In genomic region chr10:125112697-125113494, GRCh38 we compare ENCODE assay signal across 17 cellular contexts. TPM values are rescaled to one million over a fixed set of nuclear protein-coding genes. Genes with fewer than 3 reads are reported as not detected.
DNase-seq lines count a peak whose midpoint lies in the region; ATAC-seq, FAIRE-seq and TF ChIP-seq lines count a peak whose summit lies in the region.
"Had no signal": no experiment of that assay in that cellular context is flagged by ENCODE, and none has a peak within 500 bp of the region (broad histone marks: within the 10 kb centered on the region; RNA-seq: fewer than 3 reads in every experiment).

No MANE protein-coding gene starts in this region.

- H3K36me3 ChIP-seq in HEK293 (ENCODE audit: control insufficient read depth in 2 of 2, insufficient read depth in 1 of 2, low read length in 2 of 2), result peaks cover under 1 to 30% of the 10 kb centered on the region in 2 experiments; a peak in 2 of 3 replicates
- H3K36me3 ChIP-seq in body of pancreas (replicated peaks in 1 of 2; ENCODE audit: insufficient read depth in 1 of 2, low read depth in 2 of 2), result no peaks in the 10 kb centered on the region
- H3K36me3 ChIP-seq in mesenchymal stem cell (ENCODE audit: control insufficient read depth in 1 of 2, insufficient read depth in 2 of 2, low read depth in 1 of 2, low read length in 2 of 2), result peaks cover 25 to 35% of the 10 kb centered on the region in 2 experiments
- peaks cover 0 to 6% of the 10 kb centered on the region in 2 donors for H3K36me3 ChIP-seq in small intestine (ENCODE audit: control insufficient read depth in 2 of 2, insufficient read depth in 2 of 2, low read length in 2 of 2)
- H3K36me3 ChIP-seq in effector memory CD4-positive, alpha-beta T cell (ENCODE audit: control insufficient read depth, insufficient read depth, low read length), result no peaks in the 10 kb centered on the region
- H3K36me3 ChIP-seq: breast epithelium had no signal

- no peak overlapping the region for H3K27ac ChIP-seq in HEK293 (ENCODE audit: extremely low read depth, low read depth, low read length)
- peak overlapping the region; percentile 38 to 96 (median 72) for H3K27ac ChIP-seq in body of pancreas
- no peak overlapping the region for H3K27ac ChIP-seq in mesenchymal stem cell (ENCODE audit: low read length, poor library complexity, severe bottlenecking)
- H3K27ac ChIP-seq in small intestine (ENCODE audit: low read depth in 1 of 2, low read length in 1 of 2), result peak overlapping the region in 1 of 2 donors; percentile 3
- H3K27ac ChIP-seq in effector memory CD4-positive, alpha-beta T cell (ENCODE audit: insufficient read depth, low read length, poor library complexity, severe bottlenecking), result no peak overlapping the region

- 85 to 93% methylated on average over 2 of the region's 2 CpGs for WGBS in body of pancreas, 2 donors
- WGBS in mesenchymal stem cell, result 85% methylated on average over 2 of the region's 2 CpGs
- WGBS in small intestine, 3 donors, result 72 to 81% (median 74%) methylated on average over 2 of the region's 2 CpGs

- no peak overlapping the region for H2BK15ac ChIP-seq in mesenchymal stem cell (ENCODE audit: low read depth, poor library complexity, severe bottlenecking)

- TF ChIP-seq CTCF in HEK293 (tag by site-specific recombination; IDR thresholded peaks at IDR 0.05) (no peak), body of pancreas (IDR thresholded peaks at IDR 0.05) (no peak)

- no peak overlapping the region for H3K18ac ChIP-seq in mesenchymal stem cell (ENCODE audit: low read depth in 1 of 2, low read length in 2 of 2)

- H4K91ac ChIP-seq in mesenchymal stem cell (ENCODE audit: low read length), result no peak overlapping the region

- H2AK5ac ChIP-seq in mesenchymal stem cell (ENCODE audit: low read length, severe bottlenecking), result no peak overlapping the region

- H2AFZ ChIP-seq in mesenchymal stem cell (ENCODE audit: low read depth, low read length), result no peak overlapping the region

- no peak overlapping the region for H2BK120ac ChIP-seq in mesenchymal stem cell (ENCODE audit: low read depth, low read length)

- H3K4me3 ChIP-seq in HEK293 (ENCODE audit: low read depth, low read length) (no peak overlapping the region), body of pancreas (no peak overlapping the region), mesenchymal stem cell (ENCODE audit: insufficient read depth in 1 of 2, low read depth in 1 of 2, low read length in 2 of 2) (no peak overlapping the region), small intestine (ENCODE audit: low read depth in 1 of 2, low read length in 2 of 2) (no peak overlapping the region)
- no peak overlapping the region for H3K4me3 ChIP-seq in effector memory CD4-positive, alpha-beta T cell (ENCODE audit: insufficient read depth, low read depth, low read length, poor library complexity, severe bottlenecking)
- H3K4me3 ChIP-seq: breast epithelium, heart left ventricle had no signal

- H3K9ac ChIP-seq in mesenchymal stem cell (ENCODE audit: low read length), result no peak overlapping the region

- peaks cover 4% of the 10 kb centered on the region; the same call in 1 of the 2 replicates for H3K4me1 ChIP-seq in HEK293 (ENCODE audit: control insufficient read depth, insufficient read depth, low read length)
- peaks cover 68% of the 10 kb centered on the region for H3K4me1 ChIP-seq in body of pancreas
- H3K4me1 ChIP-seq in mesenchymal stem cell (ENCODE audit: control insufficient read depth, insufficient read depth, low read depth, low read length), result peaks cover 10% of the 10 kb centered on the region
- peaks cover 0 to 13% of the 10 kb centered on the region in 2 donors for H3K4me1 ChIP-seq in small intestine (ENCODE audit: control insufficient read depth in 2 of 2, insufficient read depth in 1 of 2, low read depth in 1 of 2, low read length in 1 of 2)
- no peaks in the 10 kb centered on the region for H3K4me1 ChIP-seq in effector memory CD4-positive, alpha-beta T cell (ENCODE audit: control insufficient read depth, insufficient read depth, low read length, poor library complexity, severe bottlenecking)

- CTCF ChIA-PET in HEK293 (lab: Yijun Ruan, JAX), result no interaction called here

- no peak for TF ChIP-seq POLR2A in body of pancreas (IDR thresholded peaks at IDR 0.05)

- H3K27me3 ChIP-seq in body of pancreas, result no peaks in the 10 kb centered on the region
- H3K27me3 ChIP-seq in mesenchymal stem cell (ENCODE audit: control insufficient read depth in 1 of 2, insufficient read depth in 1 of 2, low read length in 2 of 2), result no peaks in the 10 kb centered on the region
- H3K27me3 ChIP-seq in small intestine (ENCODE audit: control insufficient read depth in 2 of 2, insufficient read depth in 2 of 2, low read length in 2 of 2), result no peaks in the 10 kb centered on the region
- no peaks in the 10 kb centered on the region for H3K27me3 ChIP-seq in effector memory CD4-positive, alpha-beta T cell (replicated peaks; ENCODE audit: control insufficient read depth, insufficient read depth, low read length, poor library complexity, severe bottlenecking)
- H3K27me3 ChIP-seq: breast epithelium, heart left ventricle had no signal

- intact Hi-C loops in body of pancreas (cut with DNase I), result no loop called here

- ATAC-seq in body of pancreas, result no peak
- ATAC-seq in HG02884 (IDR thresholded peaks at IDR 0.05; ENCODE audit: unreplicated experiment), result no peak
- no peak for ATAC-seq in GM19351 (IDR thresholded peaks at IDR 0.05; ENCODE audit: unreplicated experiment)
- no peak for ATAC-seq in GM21723 (IDR thresholded peaks at IDR 0.05; ENCODE audit: unreplicated experiment)
- ATAC-seq: activated CD8-positive, alpha-beta T cell treated with anti-CD3 and anti-CD28 coated beads for 36 hours had no signal

- DNase-seq in body of pancreas (no peak), mesenchymal stem cell (peak; percentile 27), small intestine (peak; percentile 63)
- no peak for DNase-seq in effector memory CD4-positive, alpha-beta T cell
- DNase-seq: activated CD8-positive, alpha-beta T cell treated with anti-CD3 and anti-CD28 coated beads for 36 hours; activated T-cell treated with anti-CD3 and anti-CD28 coated beads for 4 hours; C1 segment of cervical spinal cord; H7; heart left ventricle; NCI-H748 treated with DMSO at 0.1 percent for 48 hours; stimulated activated CD4-positive, alpha-beta T cell treated with anti-CD3 and anti-CD28 coated beads, Interleukin-15, amount 100 ng/mL, for 24 hours; T1000 had no signal

- no peak overlapping the region for H3K4ac ChIP-seq in mesenchymal stem cell (ENCODE audit: low read depth in 1 of 2, low read length in 2 of 2)

- H3K9me3 ChIP-seq in HEK293 (ENCODE audit: control insufficient read depth, insufficient read depth, low read depth, low read length) (no peaks in the 10 kb centered on the region), body of pancreas (no peaks in the 10 kb centered on the region), mesenchymal stem cell (ENCODE audit: control insufficient read depth, low read length) (peaks cover 6% of the 10 kb centered on the region), small intestine (ENCODE audit: control insufficient read depth, low read depth) (no peaks in the 10 kb centered on the region)
- no peaks in the 10 kb centered on the region for H3K9me3 ChIP-seq in effector memory CD4-positive, alpha-beta T cell (ENCODE audit: control insufficient read depth, low read length)
- H3K9me3 ChIP-seq: breast epithelium had no signal

- peaks cover 36% of the 10 kb centered on the region for H3K79me1 ChIP-seq in mesenchymal stem cell (replicated peaks; ENCODE audit: low read length, poor library complexity, severe bottlenecking)

- no peak overlapping the region for H2BK12ac ChIP-seq in mesenchymal stem cell (ENCODE audit: low read length in 2 of 2)

- no peak overlapping the region for H2BK5ac ChIP-seq in mesenchymal stem cell (ENCODE audit: low read depth, low read length, poor library complexity, severe bottlenecking)

- no peak overlapping the region for H4K8ac ChIP-seq in mesenchymal stem cell (ENCODE audit: low read length)

- no peak for FAIRE-seq in small intestine (lab: Jason Lieb, UNC)

- H3K14ac ChIP-seq in mesenchymal stem cell (ENCODE audit: low read length in 2 of 2), result no peak overlapping the region

- POLR2A ChIA-PET in HEK293 (lab: Yijun Ruan, JAX), result no interaction called here

- H3K4me2 ChIP-seq in mesenchymal stem cell (ENCODE audit: low read length, poor library complexity, severe bottlenecking), result no peak overlapping the region

- H3K23ac ChIP-seq in mesenchymal stem cell (ENCODE audit: low read length in 2 of 2), result no peak overlapping the region

TF ChIP-seq in HEK293, 187 proteins besides CTCF, POLR2A, EP300 and RAD21:
- TF ChIP-seq ZFP3 (tag by site-specific recombination; IDR thresholded peaks at IDR 0.05; ENCODE audit: low read depth), result peak; percentile 91
- no peak for TF ChIP-seq ZNF280D (tag by site-specific recombination; IDR thresholded peaks at IDR 0.05)
- TF ChIP-seq ZBTB20 (tag by site-specific recombination; IDR thresholded peaks at IDR 0.05), result 0 out of 2 replicates have a peak, but pooled peaks have one; percentile 19
TF ChIP-seq in HEK293: peak in this region for 2.

RNA-seq across cellular contexts. Expression of gene CTBP2, which starts 47.5 kb away (rescaled TPM):
- total RNA-seq in body of pancreas, result 10 to 100 TPM; 32.0 to 49.0 TPM
- polyA plus RNA-seq in mesenchymal stem cell (2013, experiment 1 of 2), result 58.2 TPM
- polyA plus RNA-seq in mesenchymal stem cell (2013, experiment 2 of 2), result 55.7 TPM
- 10 to 100 TPM; 38.1 to 52.6 (median 45.6) TPM for polyA plus RNA-seq in small intestine

Comparison
In these comparisons a context has a peak if more than half of its experiments do, and no peak if none do; other contexts are left out.
1. H3K27ac ChIP-seq: peak in body of pancreas (4 of 4); none in HEK293 (single experiment), mesenchymal stem cell (single experiment) and effector memory CD4-positive, alpha-beta T cell (single experiment).
2. DNase-seq: peak in mesenchymal stem cell (single experiment) and small intestine (single experiment); none in body of pancreas (0 of 4) and effector memory CD4-positive, alpha-beta T cell (0 of 3).